ENCODE assay signal across 4 cellular contexts in genomic region chr6:40879169-40879568, GRCh38.
TF ChIP-seq lines count a peak whose summit lies in the region.

No MANE protein-coding gene starts in this region.

TF ChIP-seq in SK-N-SH treated with all-trans-retinoic acid at 6 μM for 48 hours, 23 proteins besides CTCF, POLR2A, EP300 and RAD21:
- no peak for TF ChIP-seq RARB (CRISPR knock-in tag; IDR thresholded peaks at IDR 0.05)
- no peak for TF ChIP-seq PATZ1 (CRISPR knock-in tag; IDR thresholded peaks at IDR 0.05; ENCODE audit: borderline replicate concordance)
- no peak for TF ChIP-seq ARNTL (CRISPR knock-in tag; IDR thresholded peaks at IDR 0.05; ENCODE audit: borderline replicate concordance, low read depth)
- peak; percentile 99 for TF ChIP-seq ZNF8 (CRISPR knock-in tag; IDR thresholded peaks at IDR 0.05)
- no peak for TF ChIP-seq OSR1 (CRISPR knock-in tag; IDR thresholded peaks at IDR 0.05)

TF ChIP-seq in SK-N-SH, 30 proteins besides CTCF, POLR2A, EP300 and RAD21:
- TF ChIP-seq MEF2A (IDR thresholded peaks at IDR 0.05; ENCODE audit: borderline replicate concordance, low read depth): no peak

TF ChIP-seq in HEK293, 187 proteins besides CTCF, POLR2A, EP300 and RAD21:
- TF ChIP-seq ZNF391 (tag by site-specific recombination; IDR thresholded peaks at IDR 0.05; ENCODE audit: borderline replicate concordance, low read depth) (no peak), ZNF146 (tag by site-specific recombination; IDR thresholded peaks at IDR 0.05) (peak; percentile 59), ZNF560 (tag by site-specific recombination; IDR thresholded peaks at IDR 0.05; ENCODE audit: borderline replicate concordance) (no peak), SCRT1 (tag by site-specific recombination; IDR thresholded peaks at IDR 0.05; ENCODE audit: borderline replicate concordance) (no peak)

TF ChIP-seq in H1, 55 proteins besides CTCF, POLR2A, EP300 and RAD21:
- no peak for TF ChIP-seq SP1 (IDR thresholded peaks at IDR 0.05; ENCODE audit: low read depth, low read length)
- peak; percentile 44; the same call in 1 of the 2 replicates for TF ChIP-seq KDM1A (IDR thresholded peaks at IDR 0.05; ENCODE audit: borderline replicate concordance, low read length)
- no peak for TF ChIP-seq SIN3A (conservative IDR thresholded peaks at IDR 0.05 in 1 of 2, IDR thresholded peaks at IDR 0.05 in 1 of 2; ENCODE audit: low read depth in 1 of 2, low read length in 2 of 2)
